Comparison of ENCODE assay signal across 20 cellular contexts in the genomic region with DNA sequence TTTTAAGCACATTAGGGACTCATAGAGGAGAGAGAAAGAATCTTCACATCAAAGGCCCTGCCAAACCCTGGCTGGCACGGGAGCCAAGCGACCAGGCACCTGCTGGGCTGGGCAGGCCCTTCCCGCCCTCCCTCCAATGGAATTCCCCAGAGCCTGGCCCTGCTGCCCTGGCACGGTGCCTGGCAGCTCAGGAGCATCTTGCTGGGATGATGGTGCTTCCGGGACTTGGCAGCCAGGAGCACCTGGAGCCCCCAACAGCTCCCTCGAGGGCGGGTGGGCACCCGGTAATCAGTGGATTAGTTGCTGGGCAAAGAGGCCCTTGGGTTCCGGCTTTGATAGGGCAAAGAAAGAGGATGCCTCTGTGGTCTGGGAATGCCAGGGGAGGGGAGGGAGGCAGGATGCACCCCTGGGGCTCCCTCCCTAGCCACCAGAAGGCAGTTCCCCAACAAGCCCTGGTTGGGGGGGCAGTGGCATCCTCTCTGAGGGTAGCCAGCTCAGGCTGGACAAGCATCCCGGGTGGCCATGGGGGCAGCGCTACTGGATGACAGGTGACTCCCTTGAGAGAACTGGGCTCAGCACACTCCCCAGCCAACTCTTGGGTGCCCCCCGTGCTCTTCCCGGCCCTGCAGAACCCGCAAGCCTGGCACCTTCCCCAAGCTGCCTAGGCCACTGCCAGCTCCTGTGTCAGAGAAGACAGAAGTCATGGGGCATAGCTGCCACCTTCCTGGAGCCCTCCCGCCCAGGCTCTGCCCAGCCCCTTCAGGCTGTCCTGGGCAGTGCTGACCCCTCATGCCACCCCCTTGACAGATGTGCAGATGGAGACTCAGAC. TPM values are rescaled to one million over a fixed set of nuclear protein-coding genes. Genes with fewer than 3 reads are reported as not detected.
DNase-seq lines count a peak whose midpoint lies in the region; TF ChIP-seq lines count a peak whose summit lies in the region.
"Had no signal": no experiment of that assay in that cellular context is flagged by ENCODE, and none has a peak within 500 bp of the region (broad histone marks: within the 10 kb centered on the region; RNA-seq: fewer than 3 reads in every experiment).

No MANE protein-coding gene starts in this region.

- no peak overlapping the region for H3K27ac Mint-ChIP-seq in glutamatergic neuron (ENCODE audit: unreplicated experiment)
- H3K27ac Mint-ChIP-seq in activated naive CD4-positive, alpha-beta T cell treated with anti-CD3 and anti-CD28 coated beads for 36 hours: no peak overlapping the region
- H3K27ac Mint-ChIP-seq: activated CD8-positive, alpha-beta memory T cell treated with anti-CD3 and anti-CD28 coated beads, Interleukin-2, amount 10 ng/mL, durations not matched to agents 7 days and 5 days; memory B cell; stimulated activated naive B cell treated with anti-CD40 and anti-IgM and Interleukin-4, amounts not matched to agents 10 μg/mL and 1 μg/mL and 100 μg/mL, for 72 hours; T-helper 2 cell treated with Interferon-gamma antibody and Interleukin-4, amounts not matched to agents 5 μg/mL and 100 μg/mL, for 36 hours had no signal

- peaks cover 4% of the 10 kb centered on the region for H3K36me3 Mint-ChIP-seq in glutamatergic neuron (ENCODE audit: unreplicated experiment)
- H3K36me3 Mint-ChIP-seq in activated naive CD4-positive, alpha-beta T cell treated with anti-CD3 and anti-CD28 coated beads for 36 hours (ENCODE audit: low read depth): no peaks in the 10 kb centered on the region
- H3K36me3 Mint-ChIP-seq: activated CD8-positive, alpha-beta memory T cell treated with anti-CD3 and anti-CD28 coated beads, Interleukin-2, amount 10 ng/mL, durations not matched to agents 7 days and 5 days; memory B cell; naive thymus-derived CD8-positive, alpha-beta T cell; stimulated activated naive B cell treated with anti-CD40 and anti-IgM and Interleukin-4, amounts not matched to agents 10 μg/mL and 1 μg/mL and 100 μg/mL, for 72 hours had no signal

- peak; percentile 21 for DNase-seq in DMS153 treated with DMSO at 0.1 percent for 48 hours (lab: John Stamatoyannopoulos, UW; ENCODE audit: unreplicated experiment)
- peak; percentile 58 for DNase-seq in NCI-H2171 (lab: John Stamatoyannopoulos, UW)
- DNase-seq in glutamatergic neuron: peak; percentile 10
- DNase-seq in activated CD8-positive, alpha-beta memory T cell treated with anti-CD3 and anti-CD28 coated beads for 24 hours: no peak
- DNase-seq in superior temporal gyrus (ENCODE audit: extremely low spot score): no peak
- DNase-seq in activated naive CD4-positive, alpha-beta T cell treated with anti-CD3 and anti-CD28 coated beads for 36 hours: no peak
- DNase-seq: activated CD4-positive, CD25-positive, alpha-beta regulatory T cell treated with anti-CD3 and anti-CD28 coated beads, Interleukin-2, amount 50 U/mL, for 72 hours; activated CD8-positive, alpha-beta memory T cell treated with anti-CD3 and anti-CD28 coated beads, Interleukin-2, amount 10 ng/mL, durations not matched to agents 7 days and 5 days; central memory CD4-positive, alpha-beta T cell; MM.1S; naive thymus-derived CD8-positive, alpha-beta T cell; NCI-H510A treated with DMSO at 0.1 percent for 48 hours; stimulated activated CD4-positive, alpha-beta T cell treated with anti-CD3 and anti-CD28 coated beads, Interleukin-12 subunit alpha, Interleukin-12 subunit beta, amount 100 ng/mL, for 4 hours; stimulated activated naive B cell treated with anti-CD40 and anti-IgM and Interleukin-4, amounts not matched to agents 10 μg/mL and 1 μg/mL and 100 μg/mL, for 72 hours had no signal

- H3K27me3 Mint-ChIP-seq in glutamatergic neuron (ENCODE audit: unreplicated experiment): peaks cover 2% of the 10 kb centered on the region
- H3K27me3 Mint-ChIP-seq in activated naive CD4-positive, alpha-beta T cell treated with anti-CD3 and anti-CD28 coated beads for 36 hours (ENCODE audit: low read depth): no peaks in the 10 kb centered on the region
- H3K27me3 Mint-ChIP-seq: activated CD8-positive, alpha-beta memory T cell treated with anti-CD3 and anti-CD28 coated beads, Interleukin-2, amount 10 ng/mL, durations not matched to agents 7 days and 5 days had no signal

- TF ChIP-seq EP300 in Ishikawa (IDR thresholded peaks at IDR 0.05; ENCODE audit: borderline replicate concordance): no peak

- H3K4me1 Mint-ChIP-seq in glutamatergic neuron (ENCODE audit: low read depth, unreplicated experiment): no peaks in the 10 kb centered on the region
- peaks cover 5% of the 10 kb centered on the region for H3K4me1 Mint-ChIP-seq in activated naive CD4-positive, alpha-beta T cell treated with anti-CD3 and anti-CD28 coated beads for 36 hours (ENCODE audit: low read depth)

- TF ChIP-seq RAD21 in Ishikawa (IDR thresholded peaks at IDR 0.05; ENCODE audit: low read depth): no peak

- intact Hi-C loops in activated naive CD4-positive, alpha-beta T cell treated with anti-CD3 and anti-CD28 coated beads for 36 hours (cut with micrococcal nuclease): loop anchor here (5.0 kb wide), 2 partner anchors 364 to 419 kb away; no protein-coding TSS in a partner anchor

- no peak overlapping the region for H3K4me3 Mint-ChIP-seq in glutamatergic neuron (ENCODE audit: unreplicated experiment)
- no peak overlapping the region for H3K4me3 Mint-ChIP-seq in activated naive CD4-positive, alpha-beta T cell treated with anti-CD3 and anti-CD28 coated beads for 36 hours
- H3K4me3 Mint-ChIP-seq: activated CD8-positive, alpha-beta memory T cell treated with anti-CD3 and anti-CD28 coated beads, Interleukin-2, amount 10 ng/mL, durations not matched to agents 7 days and 5 days; memory B cell; naive thymus-derived CD8-positive, alpha-beta T cell; stimulated activated naive B cell treated with anti-CD40 and anti-IgM and Interleukin-4, amounts not matched to agents 10 μg/mL and 1 μg/mL and 100 μg/mL, for 72 hours; T-helper 2 cell treated with Interferon-gamma antibody and Interleukin-4, amounts not matched to agents 5 μg/mL and 100 μg/mL, for 36 hours had no signal

- peaks cover 9% of the 10 kb centered on the region for H3K9me3 Mint-ChIP-seq in glutamatergic neuron (ENCODE audit: unreplicated experiment)
- no peaks in the 10 kb centered on the region for H3K9me3 Mint-ChIP-seq in activated naive CD4-positive, alpha-beta T cell treated with anti-CD3 and anti-CD28 coated beads for 36 hours
- H3K9me3 Mint-ChIP-seq: memory B cell; naive thymus-derived CD8-positive, alpha-beta T cell; T-helper 2 cell treated with Interferon-gamma antibody and Interleukin-4, amounts not matched to agents 5 μg/mL and 100 μg/mL, for 36 hours had no signal

- no peak for TF ChIP-seq CTCF in glutamatergic neuron (IDR thresholded peaks at IDR 0.05; ENCODE audit: partially characterized antibody, unreplicated experiment)

- CTCF ChIA-PET in activated naive CD4-positive, alpha-beta T cell treated with anti-CD3 and anti-CD28 coated beads for 36 hours (lab: Charles Lee): interaction anchor here (1.4 to 2.2 kb wide), 2 partner anchors 229 to 280 kb away, joined by 6 to 8 read pairs; no protein-coding TSS in a partner anchor

TF ChIP-seq in Ishikawa, 13 proteins besides CTCF, POLR2A, EP300 and RAD21:
- TF ChIP-seq TCF12 (IDR thresholded peaks at IDR 0.05; ENCODE audit: low read depth): peak; percentile 53; the same call in 1 of the 2 replicates
- TF ChIP-seq, protein P1, sequence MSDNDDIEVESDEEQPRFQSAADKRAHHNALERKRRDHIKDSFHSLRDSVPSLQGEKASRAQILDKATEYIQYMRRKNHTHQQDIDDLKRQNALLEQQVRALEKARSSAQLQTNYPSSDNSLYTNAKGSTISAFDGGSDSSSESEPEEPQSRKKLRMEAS (IDR thresholded peaks at IDR 0.05): no peak
- peak; percentile 74 for TF ChIP-seq NFIC (IDR thresholded peaks at IDR 0.05)
- no peak for TF ChIP-seq ZBTB7A (IDR thresholded peaks at IDR 0.05; ENCODE audit: low read depth)
- TF ChIP-seq TEAD4 (IDR thresholded peaks at IDR 0.05): peak; percentile 63; the same call in 1 of the 2 replicates
- no peak for TF ChIP-seq FOXM1 (IDR thresholded peaks at IDR 0.05; ENCODE audit: borderline replicate concordance, low read depth)

RNA-seq across cellular contexts. Expression of gene KRTAP10-1, which starts 26.4 kb away (rescaled TPM):
- total RNA-seq in glutamatergic neuron (ENCODE audit: unreplicated experiment): not detected
- not detected for total RNA-seq in activated naive CD4-positive, alpha-beta T cell treated with anti-CD3 and anti-CD28 coated beads for 36 hours
- total RNA-seq: activated CD8-positive, alpha-beta memory T cell treated with anti-CD3 and anti-CD28 coated beads, Interleukin-2, amount 10 ng/mL, durations not matched to agents 7 days and 5 days; esophagus muscularis mucosa; naive thymus-derived CD8-positive, alpha-beta T cell; SJSA1; tibial nerve had no signal

RNA-seq across cellular contexts. Expression of gene KRTAP10-2, which starts 37.7 kb away (rescaled TPM):
- total RNA-seq in glutamatergic neuron (ENCODE audit: unreplicated experiment): not detected
- total RNA-seq in activated naive CD4-positive, alpha-beta T cell treated with anti-CD3 and anti-CD28 coated beads for 36 hours: not detected
- total RNA-seq: activated CD8-positive, alpha-beta memory T cell treated with anti-CD3 and anti-CD28 coated beads, Interleukin-2, amount 10 ng/mL, durations not matched to agents 7 days and 5 days; esophagus muscularis mucosa; naive thymus-derived CD8-positive, alpha-beta T cell; SJSA1; tibial nerve had no signal

RNA-seq across cellular contexts. Expression of gene KRTAP10-3, which starts 45.0 kb away (rescaled TPM):
- total RNA-seq in glutamatergic neuron (ENCODE audit: unreplicated experiment): not detected
- total RNA-seq in activated naive CD4-positive, alpha-beta T cell treated with anti-CD3 and anti-CD28 coated beads for 36 hours: not detected
- total RNA-seq: activated CD8-positive, alpha-beta memory T cell treated with anti-CD3 and anti-CD28 coated beads, Interleukin-2, amount 10 ng/mL, durations not matched to agents 7 days and 5 days; esophagus muscularis mucosa; naive thymus-derived CD8-positive, alpha-beta T cell; SJSA1; tibial nerve had no signal

RNA-seq across cellular contexts. Expression of gene LRRC3, which starts 58.3 kb away (rescaled TPM):
- total RNA-seq in glutamatergic neuron (ENCODE audit: unreplicated experiment): 5.8 TPM
- total RNA-seq in activated naive CD4-positive, alpha-beta T cell treated with anti-CD3 and anti-CD28 coated beads for 36 hours: 1 to 10 TPM; 2.5 to 2.8 TPM

RNA-seq across cellular contexts. Expression of gene KRTAP10-4, which starts 59.9 kb away (rescaled TPM):
- total RNA-seq in glutamatergic neuron (ENCODE audit: unreplicated experiment): not detected
- total RNA-seq in activated naive CD4-positive, alpha-beta T cell treated with anti-CD3 and anti-CD28 coated beads for 36 hours: not detected
- total RNA-seq: activated CD8-positive, alpha-beta memory T cell treated with anti-CD3 and anti-CD28 coated beads, Interleukin-2, amount 10 ng/mL, durations not matched to agents 7 days and 5 days; esophagus muscularis mucosa; naive thymus-derived CD8-positive, alpha-beta T cell; SJSA1; tibial nerve had no signal

Comparison
In these comparisons a context has a peak if more than half of its experiments do, and no peak if none do; other contexts are left out.
1. DNase-seq: peak in DMS153 treated with DMSO at 0.1 percent for 48 hours (single experiment), NCI-H2171 (single experiment) and glutamatergic neuron (single experiment); none in activated CD8-positive, alpha-beta memory T cell treated with anti-CD3 and anti-CD28 coated beads for 24 hours (single experiment), superior temporal gyrus (single experiment) and activated naive CD4-positive, alpha-beta T cell treated with anti-CD3 and anti-CD28 coated beads for 36 hours (single experiment).